22 cellular contexts compared by ENCODE assay signal in genomic region chr3:46266598-46266997, GRCh38. TPM values are rescaled to one million over a fixed set of nuclear protein-coding genes. Genes with fewer than 3 reads are reported as not detected.
"Had no signal": no experiment of that assay in that cellular context is flagged by ENCODE, and none has a peak within 500 bp of the region (broad histone marks: within the 10 kb centered on the region; RNA-seq: fewer than 3 reads in every experiment).

No MANE protein-coding gene starts in this region.

- H3K36me3 ChIP-seq: cardiac muscle cell, left ventricle myocardium inferior, transverse colon had no signal

- DNase-seq: activated CD4-positive, alpha-beta T cell treated with anti-CD3 and anti-CD28 coated beads, Interleukin-2, amount 10 ng/mL, durations not matched to agents 24 days and 14 days; activated CD4-positive, CD25-positive, alpha-beta regulatory T cell; activated naive CD4-positive, alpha-beta T cell; activated naive CD8-positive, alpha-beta T cell treated with anti-CD3 and anti-CD28 coated beads, Interleukin-2, amount 50 U/mL, for 24 hours; hippocampal formation; kidney; left ventricle myocardium inferior; mesenchymal stem cell; naive thymus-derived CD8-positive, alpha-beta T cell; retina; stimulated activated CD4-positive, alpha-beta T cell treated with anti-CD3 and anti-CD28 coated beads, Interleukin-15, amount 100 ng/mL, for 24 hours; stimulated activated CD4-positive, alpha-beta T cell treated with anti-CD3 and anti-CD28 coated beads, Interleukin-4, amount 100 ng/mL, for 24 hours; stimulated activated naive CD4-positive, alpha-beta T cell; transverse colon had no signal

- H3K27ac Mint-ChIP-seq: activated CD4-positive, alpha-beta T cell treated with anti-CD3 and anti-CD28 coated beads, Interleukin-2, amount 10 ng/mL, durations not matched to agents 24 days and 14 days; activated naive CD8-positive, alpha-beta T cell treated with anti-CD3 and anti-CD28 coated beads, Interleukin-2, amount 50 U/mL, for 24 hours; naive thymus-derived CD8-positive, alpha-beta T cell; T-helper 2 cell treated with Interferon-gamma antibody and Interleukin-4, amounts not matched to agents 5 μg/mL and 100 μg/mL, for 36 hours had no signal

- H3K4me1 ChIP-seq: left ventricle myocardium inferior, transverse colon had no signal

- H3K27me3 ChIP-seq: cardiac muscle cell, transverse colon had no signal

- H3K4me3 ChIP-seq: cardiac muscle cell, left ventricle myocardium inferior, skin epidermis, transverse colon had no signal

- H3K9me3 Mint-ChIP-seq: activated naive CD8-positive, alpha-beta T cell treated with anti-CD3 and anti-CD28 coated beads, Interleukin-2, amount 50 U/mL, for 24 hours; naive thymus-derived CD8-positive, alpha-beta T cell had no signal

- H3K4me3 Mint-ChIP-seq: activated CD4-positive, alpha-beta T cell treated with anti-CD3 and anti-CD28 coated beads, Interleukin-2, amount 10 ng/mL, durations not matched to agents 24 days and 14 days; activated naive CD8-positive, alpha-beta T cell treated with anti-CD3 and anti-CD28 coated beads, Interleukin-2, amount 50 U/mL, for 24 hours; naive thymus-derived CD8-positive, alpha-beta T cell; T-helper 2 cell treated with Interferon-gamma antibody and Interleukin-4, amounts not matched to agents 5 μg/mL and 100 μg/mL, for 36 hours had no signal

- H3K36me3 Mint-ChIP-seq: naive thymus-derived CD8-positive, alpha-beta T cell had no signal

- H3K27ac ChIP-seq: cardiac muscle cell, left ventricle myocardium inferior, skin epidermis, transverse colon had no signal

- ATAC-seq: activated naive CD8-positive, alpha-beta T cell treated with anti-CD3 and anti-CD28 coated beads, Interleukin-2, amount 50 U/mL, for 24 hours; esophagus mucosa; naive thymus-derived CD8-positive, alpha-beta T cell had no signal

- H3K9me3 ChIP-seq: left ventricle myocardium inferior, transverse colon had no signal

RNA-seq across cellular contexts. Expression of gene CCR3, which starts 24.3 kb away (rescaled TPM):
- total RNA-seq: activated CD4-positive, alpha-beta T cell treated with anti-CD3 and anti-CD28 coated beads, Interleukin-2, amount 10 ng/mL, durations not matched to agents 24 days and 14 days; activated CD8-positive, alpha-beta memory T cell treated with anti-CD3 and anti-CD28 coated beads for 36 hours; astrocyte; cardiac muscle cell; esophagus mucosa; fibroblast of villous mesenchyme; kidney; left ventricle myocardium inferior; mucosa of gallbladder; naive thymus-derived CD8-positive, alpha-beta T cell; transverse colon had no signal
- polyA plus RNA-seq: cardiac muscle cell; naive thymus-derived CD8-positive, alpha-beta T cell had no signal

RNA-seq across cellular contexts. Expression of gene CCR1, which starts 58.5 kb away (rescaled TPM):
- total RNA-seq: cardiac muscle cell had no signal
- polyA plus RNA-seq: cardiac muscle cell had no signal
